27 cellular contexts compared by ENCODE assay signal in the genomic region with DNA sequence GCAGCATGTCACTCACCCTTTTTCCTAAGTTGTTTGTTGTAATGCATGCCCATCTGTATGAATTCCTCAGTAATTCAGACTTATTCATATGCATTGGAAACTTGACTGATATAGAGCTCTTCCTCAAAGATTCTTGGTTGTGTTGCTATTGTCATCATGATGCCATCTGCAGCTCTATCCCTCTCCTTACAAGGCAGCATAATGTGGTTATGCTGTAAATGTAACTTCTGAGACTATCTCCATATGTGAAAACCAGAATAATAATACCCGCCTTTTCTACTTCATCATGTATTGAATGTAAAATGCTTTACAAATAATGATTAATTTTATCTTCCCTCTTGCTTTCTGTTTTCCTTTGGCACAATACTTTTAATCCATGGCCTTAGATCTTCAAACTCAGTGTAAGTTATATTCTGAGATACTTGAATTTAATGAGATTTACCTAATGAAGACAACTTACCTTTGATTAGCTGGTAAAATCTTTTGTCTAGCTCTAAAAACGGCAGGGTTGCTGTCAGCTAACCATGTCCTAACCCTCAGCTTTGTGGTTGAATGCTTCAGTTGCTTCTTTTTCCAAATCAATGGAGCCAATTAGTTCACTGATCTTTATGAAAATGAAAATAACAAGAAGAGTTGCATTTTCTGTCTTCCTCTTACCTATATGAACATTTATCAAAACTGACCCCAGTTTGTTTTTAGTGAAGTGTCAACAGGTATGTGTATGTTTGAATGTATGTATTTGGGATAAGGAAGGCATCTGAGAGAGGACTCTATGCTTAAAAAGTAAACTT.
DNase-seq lines count a peak whose midpoint lies in the region; ATAC-seq, FAIRE-seq and TF ChIP-seq lines count a peak whose summit lies in the region.
"Had no signal": no experiment of that assay in that cellular context is flagged by ENCODE, and none has a peak within 500 bp of the region (broad histone marks: within the 10 kb centered on the region; RNA-seq: fewer than 3 reads in every experiment).

No MANE protein-coding gene starts in this region.

- H3K36me3 Mint-ChIP-seq in activated naive CD4-positive, alpha-beta T cell treated with anti-CD3 and anti-CD28 coated beads, Interleukin-2, amount 10 ng/mL, durations not matched to agents 7 days and 5 days, result no peaks in the 10 kb centered on the region
- H3K36me3 Mint-ChIP-seq in stimulated activated naive B cell treated with anti-CD40 and anti-IgM and Interleukin-4, amounts not matched to agents 10 μg/mL and 1 μg/mL and 100 μg/mL, for 72 hours, result no peaks in the 10 kb centered on the region
- H3K36me3 Mint-ChIP-seq: CD14-positive monocyte, IgD-negative memory B cell had no signal

- FAIRE-seq in GM18507 (lab: Jason Lieb, UNC) (peak; percentile 44), GM12878 (lab: Jason Lieb, UNC) (peak; percentile 44)
- FAIRE-seq: H54 had no signal

- no peaks in the 10 kb centered on the region for H3K4me1 Mint-ChIP-seq in activated naive CD4-positive, alpha-beta T cell treated with anti-CD3 and anti-CD28 coated beads, Interleukin-2, amount 10 ng/mL, durations not matched to agents 7 days and 5 days
- H3K4me1 Mint-ChIP-seq in stimulated activated naive B cell treated with anti-CD40 and anti-IgM and Interleukin-4, amounts not matched to agents 10 μg/mL and 1 μg/mL and 100 μg/mL, for 72 hours, result no peaks in the 10 kb centered on the region
- H3K4me1 Mint-ChIP-seq: CD14-positive monocyte; CD8-positive, alpha-beta memory T cell; IgD-negative memory B cell had no signal

- H3K36me3 ChIP-seq in GM12878 (ENCODE audit: control insufficient read depth in 2 of 2, insufficient read depth in 2 of 2, low read length in 1 of 2), result no peaks in the 10 kb centered on the region
- H3K36me3 ChIP-seq: SJSA1 had no signal

- no peaks in the 10 kb centered on the region for H3K27me3 Mint-ChIP-seq in activated naive CD4-positive, alpha-beta T cell treated with anti-CD3 and anti-CD28 coated beads, Interleukin-2, amount 10 ng/mL, durations not matched to agents 7 days and 5 days
- no peaks in the 10 kb centered on the region for H3K27me3 Mint-ChIP-seq in stimulated activated naive B cell treated with anti-CD40 and anti-IgM and Interleukin-4, amounts not matched to agents 10 μg/mL and 1 μg/mL and 100 μg/mL, for 72 hours
- H3K27me3 Mint-ChIP-seq: IgD-negative memory B cell had no signal

- no peaks in the 10 kb centered on the region for H3K79me2 ChIP-seq in GM12878 (ENCODE audit: control insufficient read depth, insufficient read depth, low read length)

- no peak overlapping the region for H3K4me3 ChIP-seq in GM12878
- H3K4me3 ChIP-seq: SJSA1 had no signal

- no peaks in the 10 kb centered on the region for H3K27me3 ChIP-seq in GM12878 (replicated peaks in 1 of 2; ENCODE audit: control insufficient read depth in 2 of 2, insufficient read depth in 2 of 2, low read length in 1 of 2)
- H3K27me3 ChIP-seq: SJSA1 had no signal

- H3K4me2 ChIP-seq in GM12878 (ENCODE audit: control insufficient read depth, insufficient read depth), result no peak overlapping the region
- H3K4me2 ChIP-seq: KMS-11 had no signal

- POLR2A ChIA-PET in GM12878 (lab: Charles Lee), result no interaction called here

- RAD21 ChIA-PET in GM12878 (lab: Charles Lee; ENCODE audit: unreplicated experiment), result interaction anchor here (0.6 kb wide), 1 partner anchor 459 kb away, joined by 3 read pairs; no protein-coding TSS in a partner anchor

- DNase-seq in GM18507 (ENCODE audit: extremely low spot score, insufficient read length, low read depth) (no peak), GM12878 (ENCODE audit: low read depth, low spot score) (peak; percentile 8), globus pallidus (ENCODE audit: low spot score) (no peak)
- DNase-seq in activated naive CD4-positive, alpha-beta T cell treated with anti-CD3 and anti-CD28 coated beads, Interleukin-2, amount 10 ng/mL, durations not matched to agents 7 days and 5 days, result no peak
- no peak for DNase-seq in stimulated activated naive B cell treated with anti-CD40 and anti-IgM and Interleukin-4, amounts not matched to agents 10 μg/mL and 1 μg/mL and 100 μg/mL, for 72 hours
- DNase-seq: CD8-positive, alpha-beta memory T cell; DMS 273 treated with DMSO at 0.1 percent for 48 hours; DMS79; EL; GDM1; NCI-H1048; NCI-H1417; NCI-H1694; NCI-H2029 treated with DMSO at 0.1 percent for 48 hours; NCI-H510A; NCI-H69; Right ventricle myocardium superior; RPMI8226; T-helper 2 cell had no signal

- no peak for TF ChIP-seq RAD21 in GM12878 (IDR thresholded peaks at IDR 0.05; ENCODE audit: insufficient read depth, low read depth, low read length)

- CTCF ChIA-PET in GM12878 (lab: Yijun Ruan, JAX), result interaction anchor here (1.2 kb wide), 1 partner anchor 10 kb away, joined by 3 read pairs; no protein-coding TSS in a partner anchor
- CTCF ChIA-PET in activated naive CD4-positive, alpha-beta T cell treated with anti-CD3 and anti-CD28 coated beads, Interleukin-2, amount 10 ng/mL, durations not matched to agents 7 days and 5 days (lab: Charles Lee), result no interaction called here

- in situ Hi-C loops in GM12878 (cut with MboI), result no loop called here

- WGBS in GM12878 (ENCODE audit: insufficient coverage, insufficient replicate concordance, low lambda C conversion rate, missing lambda C conversion rate), result 55% methylated on average over 2 of the region's 2 CpGs

- H3K9ac ChIP-seq in GM12878 (ENCODE audit: control insufficient read depth, insufficient read depth, low read length), result no peak overlapping the region
- H3K9ac ChIP-seq: KMS-11 had no signal

- H3K9me3 Mint-ChIP-seq in activated naive CD4-positive, alpha-beta T cell treated with anti-CD3 and anti-CD28 coated beads, Interleukin-2, amount 10 ng/mL, durations not matched to agents 7 days and 5 days, result peaks cover 5% of the 10 kb centered on the region
- peaks cover 7 to 15% of the 10 kb centered on the region in 2 donors for H3K9me3 Mint-ChIP-seq in stimulated activated naive B cell treated with anti-CD40 and anti-IgM and Interleukin-4, amounts not matched to agents 10 μg/mL and 1 μg/mL and 100 μg/mL, for 72 hours

- no peak overlapping the region for H3K4me3 Mint-ChIP-seq in activated naive CD4-positive, alpha-beta T cell treated with anti-CD3 and anti-CD28 coated beads, Interleukin-2, amount 10 ng/mL, durations not matched to agents 7 days and 5 days
- no peak overlapping the region for H3K4me3 Mint-ChIP-seq in stimulated activated naive B cell treated with anti-CD40 and anti-IgM and Interleukin-4, amounts not matched to agents 10 μg/mL and 1 μg/mL and 100 μg/mL, for 72 hours
- H3K4me3 Mint-ChIP-seq: CD14-positive monocyte; CD8-positive, alpha-beta memory T cell had no signal

- H3K27ac Mint-ChIP-seq in activated naive CD4-positive, alpha-beta T cell treated with anti-CD3 and anti-CD28 coated beads, Interleukin-2, amount 10 ng/mL, durations not matched to agents 7 days and 5 days, result no peak overlapping the region
- H3K27ac Mint-ChIP-seq in stimulated activated naive B cell treated with anti-CD40 and anti-IgM and Interleukin-4, amounts not matched to agents 10 μg/mL and 1 μg/mL and 100 μg/mL, for 72 hours, result no peak overlapping the region
- H3K27ac Mint-ChIP-seq: CD14-positive monocyte; CD8-positive, alpha-beta memory T cell; IgD-negative memory B cell had no signal

- SMC1A ChIA-PET in GM12878 (lab: Charles Lee; ENCODE audit: uncharacterized antibody, unreplicated experiment), result no interaction called here

- TF ChIP-seq CTCF in GM12878 (IDR thresholded peaks at IDR 0.05 in 2 of 3, conservative IDR thresholded peaks at IDR 0.05 in 1 of 3; ENCODE audit: control insufficient read depth in 2 of 3, extremely low read depth in 1 of 3, insufficient read depth in 1 of 3, low read depth in 3 of 3, low read length in 3 of 3), result no peak

- no TSS peak for BruUV-seq in GM12878 (replicated peaks; lab: Mats Ljungman, UMichigan)

- intact Hi-C loops in GM12878 (cut with micrococcal nuclease; ENCODE audit: unreplicated experiment), result no loop called here

- no peaks in the 10 kb centered on the region; the same call in 2 of the 3 replicates for H3K9me3 ChIP-seq in GM12878 (replicated peaks; ENCODE audit: control insufficient read depth, insufficient read depth, low read length)
- H3K9me3 ChIP-seq: SJSA1 had no signal

- TF ChIP-seq POLR2A in GM12878 (IDR thresholded peaks at IDR 0.05; ENCODE audit: low read depth, low read length), result no peak

- H3K27ac ChIP-seq in GM12878 (ENCODE audit: control insufficient read depth, insufficient read depth), result no peak overlapping the region
- H3K27ac ChIP-seq: HL-60, KMS-11, SJSA1 had no signal

- H4K20me1 ChIP-seq in GM12878 (ENCODE audit: control insufficient read depth, insufficient read depth), result no peaks in the 10 kb centered on the region

- H3K4me1 ChIP-seq in GM12878 (ENCODE audit: control insufficient read depth, insufficient read depth, low read length), result no peaks in the 10 kb centered on the region
- H3K4me1 ChIP-seq: SJSA1 had no signal

- no peak overlapping the region for H2AFZ ChIP-seq in GM12878 (ENCODE audit: control insufficient read depth, low read depth, low read length)

- ATAC-seq in GM19395 (IDR thresholded peaks at IDR 0.05; ENCODE audit: unreplicated experiment), result peak; percentile 77
- peak; percentile 45 for ATAC-seq in HG02610 (IDR thresholded peaks at IDR 0.05; ENCODE audit: unreplicated experiment)
- ATAC-seq in GM12878, result peak; percentile 87
- ATAC-seq in stimulated activated naive B cell treated with anti-CD40 and anti-IgM and Interleukin-4, amounts not matched to agents 10 μg/mL and 1 μg/mL and 100 μg/mL, for 72 hours (replicated peaks), result no peak

- TF ChIP-seq EP300 in GM12878 (IDR thresholded peaks at IDR 0.05; ENCODE audit: borderline replicate concordance in 1 of 2, control insufficient read depth in 1 of 2, low read depth in 2 of 2, low read length in 2 of 2), result no peak

TF ChIP-seq in GM12878, 131 proteins besides CTCF, POLR2A, EP300 and RAD21 (continues in another document):
- TF ChIP-seq IKZF2 (IDR thresholded peaks at IDR 0.05), result peak in 1 of 2 experiments; percentile 39; a peak in 1 of 4 replicates
- TF ChIP-seq MTA2 (IDR thresholded peaks at IDR 0.05; ENCODE audit: low read depth), result peak; percentile 59

Comparison
In these comparisons a context has a peak if more than half of its experiments do, and no peak if none do; other contexts are left out.
1. ATAC-seq: peak in GM19395 (single experiment), HG02610 (single experiment) and GM12878 (single experiment); none in stimulated activated naive B cell treated with anti-CD40 and anti-IgM and Interleukin-4, amounts not matched to agents 10 μg/mL and 1 μg/mL and 100 μg/mL, for 72 hours (0 of 2).